Comparison of ENCODE assay signal across 8 cellular contexts in the genomic region with DNA sequence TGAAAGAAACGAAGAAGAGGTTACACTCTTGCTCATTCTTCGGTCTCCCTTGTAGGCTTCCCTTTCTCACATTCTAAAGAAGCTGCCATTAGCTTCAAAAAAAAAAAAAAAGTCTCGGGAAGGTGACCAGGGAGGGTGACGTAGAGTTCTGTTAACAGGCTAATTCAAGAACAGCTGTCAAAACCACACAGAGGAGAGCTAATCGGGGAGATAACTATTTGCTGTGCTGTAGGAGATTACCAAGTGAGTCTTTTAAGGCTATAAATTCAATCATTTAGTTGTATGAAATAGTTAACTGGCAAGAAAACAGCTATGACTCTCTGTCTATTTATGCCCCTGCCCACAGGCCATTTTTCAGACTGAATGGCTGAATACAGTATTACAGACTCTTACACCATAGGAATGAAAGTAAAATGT.
DNase-seq lines count a peak whose midpoint lies in the region; ATAC-seq and TF ChIP-seq lines count a peak whose summit lies in the region.

No MANE protein-coding gene starts in this region.

- no peaks in the 10 kb centered on the region for H3K36me3 Mint-ChIP-seq in naive thymus-derived CD8-positive, alpha-beta T cell

- H3K27me3 Mint-ChIP-seq in naive thymus-derived CD8-positive, alpha-beta T cell: peaks cover 9 to 18% (median 16%) of the 10 kb centered on the region in 5 donors

- TF ChIP-seq CTCF in coronary artery (IDR thresholded peaks at IDR 0.05) (no peak), tibial artery (IDR thresholded peaks at IDR 0.05) (no peak), GM20000 (IDR thresholded peaks at IDR 0.05; ENCODE audit: extremely low read depth, missing control alignments) (no peak)

- 0 out of 2 replicates have a peak, but pooled peaks cover 4% of the 10 kb centered on the region for H3K4me1 ChIP-seq in HUES64 (ENCODE audit: insufficient read depth, low read length)
- H3K4me1 ChIP-seq in tibial artery: peaks cover 0 to 24% (median 0%) of the 10 kb centered on the region in 4 donors

- H3K4me3 Mint-ChIP-seq in naive thymus-derived CD8-positive, alpha-beta T cell: no peak overlapping the region

- no peak overlapping the region for H3K27ac ChIP-seq in HUES64 (ENCODE audit: low read depth, low read length)
- H3K27ac ChIP-seq in coronary artery: peak overlapping the region; percentile 89 to 97
- H3K27ac ChIP-seq in tibial artery: peak overlapping the region; percentile 94 to 95

- no peaks in the 10 kb centered on the region for H3K4me1 Mint-ChIP-seq in naive thymus-derived CD8-positive, alpha-beta T cell

- H3K9me3 Mint-ChIP-seq in naive thymus-derived CD8-positive, alpha-beta T cell: no peaks in the 10 kb centered on the region

- POLR2A ChIA-PET in naive thymus-derived CD8-positive, alpha-beta T cell (lab: Charles Lee): no interaction called here

- no peaks in the 10 kb centered on the region for H3K27me3 ChIP-seq in HUES64 (ENCODE audit: insufficient read depth, low read length)
- H3K27me3 ChIP-seq in tibial artery: no peaks in the 10 kb centered on the region

- no peak for DNase-seq in coronary artery (ENCODE audit: low spot score)
- DNase-seq in lung microvascular endothelial cell (ENCODE audit: low read depth in 2 of 2): peak; percentile 70 to 81
- no peak for DNase-seq in tibial artery
- DNase-seq in naive thymus-derived CD8-positive, alpha-beta T cell: no peak
- no peak for DNase-seq in GM20000 (ENCODE audit: low spot score)
- no peak for DNase-seq in stimulated activated naive CD4-positive, alpha-beta T cell treated with Interleukin-2 at 50 U/mL for 16 hours (lab: John Stamatoyannopoulos, UW)

- no peaks in the 10 kb centered on the region for H3K36me3 ChIP-seq in HUES64 (ENCODE audit: insufficient read depth, low read length)
- peaks cover 11 to 12% (median 11%) of the 10 kb centered on the region in 3 donors for H3K36me3 ChIP-seq in tibial artery

- H3K27ac Mint-ChIP-seq in naive thymus-derived CD8-positive, alpha-beta T cell: peak overlapping the region in 1 of 10 donors; percentile 34

- no peaks in the 10 kb centered on the region for H3K9me3 ChIP-seq in HUES64 (ENCODE audit: insufficient read depth, low read depth, low read length)
- H3K9me3 ChIP-seq in tibial artery: no peaks in the 10 kb centered on the region

- intact Hi-C loops in tibial artery (cut with DNase I; ENCODE audit: low total_unique reads): no loop called here

- H3K4me3 ChIP-seq in HUES64 (ENCODE audit: low read length): peak overlapping the region; percentile 5; the same call in 1 of the 2 replicates
- H3K4me3 ChIP-seq in coronary artery: peak overlapping the region; percentile 69
- peak overlapping the region; percentile 66 to 71 for H3K4me3 ChIP-seq in tibial artery

- ATAC-seq in naive thymus-derived CD8-positive, alpha-beta T cell: no peak
- no peak for ATAC-seq in HG03442 (IDR thresholded peaks at IDR 0.05; ENCODE audit: unreplicated experiment)

- 78% methylated on average over 5 of the region's 5 CpGs for WGBS in HUES64

- no peak overlapping the region for H3K9ac ChIP-seq in HUES64 (ENCODE audit: low read depth, low read length)

Comparison
In these comparisons a context has a peak if more than half of its experiments do, and no peak if none do; other contexts are left out.
1. H3K4me3 ChIP-seq: peak in every context shown above with its lines; median percentile 69 in coronary artery; 68 in tibial artery; 5 in HUES64.
2. DNase-seq: peak in lung microvascular endothelial cell (2 of 2); none in coronary artery (single experiment), tibial artery (0 of 2), naive thymus-derived CD8-positive, alpha-beta T cell (0 of 10), GM20000 (single experiment) and stimulated activated naive CD4-positive, alpha-beta T cell treated with Interleukin-2 at 50 U/mL for 16 hours (single experiment).